8 cellular contexts compared by ENCODE assay signal in genomic region chr3:33658971-33659848, GRCh38. TPM values are rescaled to one million over a fixed set of nuclear protein-coding genes. Genes with fewer than 3 reads are reported as not detected.
A peak's percentile ranks its signal among the peaks of the same experiment; 100 is the strongest.
DNase-seq lines count a peak whose midpoint lies in the region; ATAC-seq and TF ChIP-seq lines count a peak whose summit lies in the region.

No MANE protein-coding gene starts in this region.

- WGBS in esophagus muscularis mucosa, result under 1% methylated on average over 16 of the region's 16 CpGs

- no peak for TF ChIP-seq EP300 in esophagus muscularis mucosa (IDR thresholded peaks at IDR 0.05)

- H3K9me3 ChIP-seq in esophagus muscularis mucosa (no peaks in the 10 kb centered on the region), tibial artery (no peaks in the 10 kb centered on the region)

- H3K4me3 ChIP-seq in AG09309 (ENCODE audit: control insufficient read depth, low read depth, low read length) (peak overlapping the region; percentile 13), WI38 (ENCODE audit: low read depth, low read length) (peak overlapping the region; percentile 51), esophagus muscularis mucosa (peak overlapping the region; percentile 49 to 58 (median 53)), tibial artery (peak overlapping the region; percentile 44 to 50)

- ATAC-seq in GM18511 (IDR thresholded peaks at IDR 0.05; ENCODE audit: unreplicated experiment) (peak; percentile 95), HG02938 (IDR thresholded peaks at IDR 0.05; ENCODE audit: unreplicated experiment) (peak; percentile 73)

- TF ChIP-seq CTCF in AG09309 (IDR thresholded peaks at IDR 0.05; ENCODE audit: control insufficient read depth, insufficient read depth, low read depth, low read length, missing control alignments), result peak; percentile 5
- no peak for TF ChIP-seq CTCF in WI38 (IDR thresholded peaks at IDR 0.05; ENCODE audit: low read depth, low read length)
- TF ChIP-seq CTCF in esophagus muscularis mucosa (IDR thresholded peaks at IDR 0.05), result no peak
- TF ChIP-seq CTCF in tibial artery (IDR thresholded peaks at IDR 0.05), result no peak

- DNase-seq in AG09309 (ENCODE audit: low read depth) (no peak), NCI-H1694 (lab: John Stamatoyannopoulos, UW) (peak; percentile 35), esophagus muscularis mucosa (ENCODE audit: extremely low spot score) (no peak), midbrain (lab: John Stamatoyannopoulos, UW) (peak; percentile 95), tibial artery (peak; percentile 65 to 74)

- H3K27ac ChIP-seq in esophagus muscularis mucosa (replicated peaks in 1 of 4) (peak overlapping the region; percentile 55 to 74 (median 65)), tibial artery (peak overlapping the region; percentile 27 to 68)

- no peaks in the 10 kb centered on the region for H3K36me3 ChIP-seq in esophagus muscularis mucosa
- no peaks in the 10 kb centered on the region for H3K36me3 ChIP-seq in tibial artery

- H3K27me3 ChIP-seq in esophagus muscularis mucosa (no peaks in the 10 kb centered on the region), tibial artery (no peaks in the 10 kb centered on the region)

- intact Hi-C loops in esophagus muscularis mucosa (cut with DNase I) (no loop called here), tibial artery (cut with DNase I; ENCODE audit: low total_unique reads) (no loop called here)

- TF ChIP-seq POLR2A in esophagus muscularis mucosa (IDR thresholded peaks at IDR 0.05; ENCODE audit: low read depth), result no peak

- H3K4me1 ChIP-seq in esophagus muscularis mucosa (peaks cover 21 to 50% (median 38%) of the 10 kb centered on the region in 4 donors), tibial artery (peaks cover 0 to 40% (median 13%) of the 10 kb centered on the region in 4 donors)

RNA-seq across cellular contexts. Expression of gene CLASP2, which starts 58.8 kb away (rescaled TPM):
- 10 to 100 TPM; 38.4 to 53.2 (median 43.1) TPM for total RNA-seq in esophagus muscularis mucosa

Comparison
In these comparisons a context has a peak if more than half of its experiments do, and no peak if none do; other contexts are left out.
1. DNase-seq: peak in NCI-H1694 (single experiment), midbrain (single experiment) and tibial artery (2 of 2); none in AG09309 (single experiment) and esophagus muscularis mucosa (single experiment).
2. Peak in every context shown above with its lines, with median percentiles within 50 percentile points of each other: H3K4me3 ChIP-seq.